Comparison of ENCODE assay signal across 12 cellular contexts in genomic region chr6:15351631-15352030, GRCh38.
DNase-seq lines count a peak whose midpoint lies in the region; ATAC-seq, FAIRE-seq and TF ChIP-seq lines count a peak whose summit lies in the region.
"Had no signal": no experiment of that assay in that cellular context is flagged by ENCODE, and none has a peak within 500 bp of the region (broad histone marks: within the 10 kb centered on the region; RNA-seq: fewer than 3 reads in every experiment).

No MANE protein-coding gene starts in this region.

- TF ChIP-seq RAD21 in K562 (CRISPR knock-in tag; conservative IDR thresholded peaks at IDR 0.05 in 1 of 2, IDR thresholded peaks at IDR 0.05 in 1 of 2) = no peak

- H3K36me3 ChIP-seq in K562 (ENCODE audit: control insufficient read depth, insufficient read depth, low read length) (peaks cover 4% of the 10 kb centered on the region; the same call in 1 of the 3 replicates), right atrium auricular region (no peaks in the 10 kb centered on the region)

- POLR2A ChIA-PET in K562 (lab: Yijun Ruan, JAX) = no interaction called here

- peaks cover 82% of the 10 kb centered on the region for H3K4me1 Mint-ChIP-seq in activated T-cell treated with anti-CD3 and anti-CD28 coated beads, Interleukin-2, amount 50 U/mL, for 24 hours (ENCODE audit: low read depth)

- CTCF ChIA-PET in K562 (lab: Yijun Ruan, JAX; ENCODE audit: low intra/inter-chr PET ratio) = no interaction called here

- no peaks in the 10 kb centered on the region for H3K9me3 Mint-ChIP-seq in activated T-cell treated with anti-CD3 and anti-CD28 coated beads, Interleukin-2, amount 50 U/mL, for 24 hours
- H3K9me3 Mint-ChIP-seq: activated naive CD8-positive, alpha-beta T cell treated with anti-CD3 and anti-CD28 coated beads, Interleukin-2, amount 10 ng/mL, durations not matched to agents 7 days and 5 days had no signal

- no peaks in the 10 kb centered on the region for H3K27me3 Mint-ChIP-seq in activated T-cell treated with anti-CD3 and anti-CD28 coated beads, Interleukin-2, amount 50 U/mL, for 24 hours
- H3K27me3 Mint-ChIP-seq: activated naive CD8-positive, alpha-beta T cell treated with anti-CD3 and anti-CD28 coated beads, Interleukin-2, amount 10 ng/mL, durations not matched to agents 7 days and 5 days had no signal

- H3K4me1 ChIP-seq in K562 (replicated peaks in 1 of 2; ENCODE audit: control insufficient read depth in 2 of 2, insufficient read depth in 2 of 2, low read length in 2 of 2) (peaks cover 0 to 12% of the 10 kb centered on the region in 2 experiments; a peak in 3 of 5 replicates), right atrium auricular region (peaks cover 0 to 27% of the 10 kb centered on the region in 2 donors)

- H3K27me3 ChIP-seq in K562 (ENCODE audit: control insufficient read depth in 2 of 2, insufficient read depth in 2 of 2, low read length in 2 of 2) (no peaks in the 10 kb centered on the region), right atrium auricular region (no peaks in the 10 kb centered on the region)

- H3K9me3 ChIP-seq in K562 (replicated peaks; ENCODE audit: control insufficient read depth, insufficient read depth, low read depth, low read length) = no peaks in the 10 kb centered on the region
- H3K9me3 ChIP-seq in right atrium auricular region = no peaks in the 10 kb centered on the region

- no peak for TF ChIP-seq POLR2A in K562 (conservative IDR thresholded peaks at IDR 0.05)

- H3K4me2 ChIP-seq in K562 (ENCODE audit: insufficient read depth, low read length) = no peak overlapping the region

- in situ Hi-C loops in K562 (cut with MboI) = no loop called here

- no peak overlapping the region for H3K9ac ChIP-seq in K562 (ENCODE audit: insufficient read depth in 1 of 2, low read depth in 2 of 2, low read length in 2 of 2)

- intact Hi-C loops in K562 (cut with micrococcal nuclease) = no loop called here

- H3K79me2 ChIP-seq in K562 (ENCODE audit: control insufficient read depth, insufficient read depth, low read length) = peaks cover 92% of the 10 kb centered on the region

- no peaks in the 10 kb centered on the region for H3K9me1 ChIP-seq in K562 (ENCODE audit: control insufficient read depth, insufficient read depth, low read length)

- H3K4me3 Mint-ChIP-seq in activated T-cell treated with anti-CD3 and anti-CD28 coated beads, Interleukin-2, amount 50 U/mL, for 24 hours = no peak overlapping the region
- H3K4me3 Mint-ChIP-seq: activated naive CD8-positive, alpha-beta T cell treated with anti-CD3 and anti-CD28 coated beads, Interleukin-2, amount 10 ng/mL, durations not matched to agents 7 days and 5 days had no signal

- peaks cover 41% of the 10 kb centered on the region for H4K20me1 ChIP-seq in K562 (replicated peaks; ENCODE audit: control insufficient read depth, insufficient read depth, low read length)

- BruUV-seq in K562 (replicated peaks; lab: Mats Ljungman, UMichigan) = no TSS peak

- 86% methylated on average over 3 of the region's 3 CpGs for WGBS in K562 (ENCODE audit: insufficient coverage, low coverage, missing lambda C conversion rate)

- TF ChIP-seq EP300 in K562 (IDR thresholded peaks at IDR 0.05; ENCODE audit: low read length) = no peak

- TF ChIP-seq CTCF in K562 (IDR thresholded peaks at IDR 0.05 in 2 of 3, conservative IDR thresholded peaks at IDR 0.05 in 1 of 3; ENCODE audit: insufficient read depth in 2 of 3, low read depth in 1 of 3, low read length in 3 of 3) (no peak), right atrium auricular region (IDR thresholded peaks at IDR 0.05) (no peak)

- H3K27ac ChIP-seq in K562 (ENCODE audit: extremely low read depth, low read depth, low read length) = no peak overlapping the region
- no peak overlapping the region for H3K27ac ChIP-seq in right atrium auricular region
- H3K27ac ChIP-seq: C4-2B had no signal

- H2AFZ ChIP-seq in K562 (ENCODE audit: low read depth, low read length) = no peak overlapping the region

- H3K27ac Mint-ChIP-seq in activated T-cell treated with anti-CD3 and anti-CD28 coated beads, Interleukin-2, amount 50 U/mL, for 24 hours = peak overlapping the region; percentile 7
- H3K27ac Mint-ChIP-seq: activated naive CD8-positive, alpha-beta T cell treated with anti-CD3 and anti-CD28 coated beads, Interleukin-2, amount 10 ng/mL, durations not matched to agents 7 days and 5 days had no signal

- no peak for DNase-seq in activated T-cell treated with anti-CD3 and anti-CD28 coated beads, Interleukin-2, amount 50 U/mL, for 24 hours
- DNase-seq in activated T-cell treated with anti-CD3 and anti-CD28 coated beads for 4 hours (no peak), K562 (ENCODE audit: extremely low read depth in 1 of 4, low spot score in 3 of 4) (no peak), right atrium auricular region (ENCODE audit: low spot score) (peak; percentile 74), urothelium cell line (ENCODE audit: low spot score) (peak; percentile 30), KG1 (lab: John Stamatoyannopoulos, UW) (no peak), NCI-H524 (lab: John Stamatoyannopoulos, UW) (no peak)
- DNase-seq: activated naive CD8-positive, alpha-beta T cell treated with anti-CD3 and anti-CD28 coated beads, Interleukin-2, amount 10 ng/mL, durations not matched to agents 7 days and 5 days; occipital lobe had no signal

- H3K4me3 ChIP-seq in K562 (no peak overlapping the region), right atrium auricular region (no peak overlapping the region)

- ATAC-seq in K562 (peak; percentile 28; the same call in 2 of the 3 replicates), HG03565 (IDR thresholded peaks at IDR 0.05; ENCODE audit: unreplicated experiment) (no peak)

- FAIRE-seq in K562 (lab: Jason Lieb, UNC) = no peak
- no peak for FAIRE-seq in urothelium cell line (lab: Jason Lieb, UNC)
- FAIRE-seq: H1 had no signal

- H3K36me3 Mint-ChIP-seq in activated T-cell treated with anti-CD3 and anti-CD28 coated beads, Interleukin-2, amount 50 U/mL, for 24 hours (ENCODE audit: low read depth) = peaks cover 57% of the 10 kb centered on the region

TF ChIP-seq in K562, 482 proteins besides CTCF, POLR2A, EP300 and RAD21:
- TF ChIP-seq CBFB (CRISPR knock-in tag; IDR thresholded peaks at IDR 0.05) = no peak
- TF ChIP-seq TBP (optimal IDR thresholded peaks at IDR 0.05; ENCODE audit: low read depth, low read length) = no peak
- no peak for TF ChIP-seq ARNT (IDR thresholded peaks at IDR 0.05)
- TF ChIP-seq ELF2 (CRISPR knock-in tag; IDR thresholded peaks at IDR 0.05) = no peak
- TF ChIP-seq ZBTB8A (IDR thresholded peaks at IDR 0.05; ENCODE audit: partially characterized antibody) = no peak
- TF ChIP-seq ID3 (CRISPR knock-in tag; IDR thresholded peaks at IDR 0.05) = no peak
- no peak for TF ChIP-seq ID3 (tag; IDR thresholded peaks at IDR 0.05)
- no peak for TF ChIP-seq NELFE (IDR thresholded peaks at IDR 0.05; ENCODE audit: insufficient read depth, insufficient read length)
- TF ChIP-seq YY1 (IDR thresholded peaks at IDR 0.05; ENCODE audit: borderline replicate concordance in 1 of 3, control insufficient read depth in 1 of 3, extremely low read depth in 1 of 3, insufficient read depth in 3 of 3, insufficient read length in 1 of 3, insufficient replicate concordance in 2 of 3, low read depth in 1 of 3, low read length in 2 of 3) = no peak
- TF ChIP-seq NFYB (IDR thresholded peaks at IDR 0.05; ENCODE audit: extremely low read depth, insufficient read length) = no peak
- TF ChIP-seq BRF1 (IDR thresholded peaks at IDR 0.05; ENCODE audit: borderline replicate concordance, extremely low read depth, insufficient read length) = no peak
- TF ChIP-seq, protein P1, sequence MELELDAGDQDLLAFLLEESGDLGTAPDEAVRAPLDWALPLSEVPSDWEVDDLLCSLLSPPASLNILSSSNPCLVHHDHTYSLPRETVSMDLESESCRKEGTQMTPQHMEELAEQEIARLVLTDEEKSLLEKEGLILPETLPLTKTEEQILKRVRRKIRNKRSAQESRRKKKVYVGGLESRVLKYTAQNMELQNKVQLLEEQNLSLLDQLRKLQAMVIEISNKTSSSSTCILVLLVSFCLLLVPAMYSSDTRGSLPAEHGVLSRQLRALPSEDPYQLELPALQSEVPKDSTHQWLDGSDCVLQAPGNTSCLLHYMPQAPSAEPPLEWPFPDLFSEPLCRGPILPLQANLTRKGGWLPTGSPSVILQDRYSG (tag; conservative IDR thresholded peaks at IDR 0.05; ENCODE audit: low read depth) = no peak
- TF ChIP-seq ZNF197 (CRISPR knock-in tag; IDR thresholded peaks at IDR 0.05; ENCODE audit: low read depth) = no peak
- no peak for TF ChIP-seq RBM14 (IDR thresholded peaks at IDR 0.05; ENCODE audit: borderline replicate concordance, insufficient read depth, low read depth, low read length)
- TF ChIP-seq RBFOX2 (IDR thresholded peaks at IDR 0.05; ENCODE audit: low read depth, low read length) = no peak
- TF ChIP-seq CSDE1 (IDR thresholded peaks at IDR 0.05) = no peak
- TF ChIP-seq NFXL1 (CRISPR knock-in tag; IDR thresholded peaks at IDR 0.05) = no peak
- TF ChIP-seq L3MBTL2 (IDR thresholded peaks at IDR 0.05) = no peak

Comparison
In these comparisons a context has a peak if more than half of its experiments do, and no peak if none do; other contexts are left out.
1. DNase-seq: peak in right atrium auricular region (single experiment) and urothelium cell line (single experiment); none in activated T-cell treated with anti-CD3 and anti-CD28 coated beads, Interleukin-2, amount 50 U/mL, for 24 hours (single experiment), activated T-cell treated with anti-CD3 and anti-CD28 coated beads for 4 hours (single experiment), K562 (0 of 4), KG1 (single experiment) and NCI-H524 (0 of 2).